18 cellular contexts compared by ENCODE assay signal in genomic region chr10:128116851-128117615, GRCh38. TPM values are rescaled to one million over a fixed set of nuclear protein-coding genes. Genes with fewer than 3 reads are reported as not detected.
DNase-seq lines count a peak whose midpoint lies in the region; ATAC-seq and TF ChIP-seq lines count a peak whose summit lies in the region.
"Had no signal": no experiment of that assay in that cellular context is flagged by ENCODE, and none has a peak within 500 bp of the region (broad histone marks: within the 10 kb centered on the region; RNA-seq: fewer than 3 reads in every experiment).

No MANE protein-coding gene starts in this region.

- 0 out of 2 replicates have a peak, but pooled peaks cover 3% of the 10 kb centered on the region for H3F3A ChIP-seq in DOHH2 (ENCODE audit: control insufficient read depth, insufficient read depth)

- no peaks in the 10 kb centered on the region for H3K27me3 Mint-ChIP-seq in mesothelial cell of epicardium (ENCODE audit: low read depth)
- H3K27me3 Mint-ChIP-seq: activated CD4-positive, alpha-beta memory T cell treated with anti-CD3 and anti-CD28 coated beads, Interleukin-2, amount 10 ng/mL, durations not matched to agents 7 days and 5 days; stimulated activated naive B cell treated with anti-CD40 and anti-IgM and Interleukin-4, amounts not matched to agents 10 μg/mL and 1 μg/mL and 100 μg/mL, for 72 hours had no signal

- H3K9me3 Mint-ChIP-seq in mesothelial cell of epicardium: no peaks in the 10 kb centered on the region
- H3K9me3 Mint-ChIP-seq: activated CD4-positive, alpha-beta memory T cell treated with anti-CD3 and anti-CD28 coated beads, Interleukin-2, amount 10 ng/mL, durations not matched to agents 7 days and 5 days; CD4-positive, alpha-beta T cell; stimulated activated naive B cell treated with anti-CD40 and anti-IgM and Interleukin-4, amounts not matched to agents 10 μg/mL and 1 μg/mL and 100 μg/mL, for 72 hours had no signal

- H3K9me2 ChIP-seq in DOHH2 (replicated peaks; ENCODE audit: control insufficient read depth, low read length): no peaks in the 10 kb centered on the region

- TF ChIP-seq CTCF in DOHH2 (IDR thresholded peaks at IDR 0.05; ENCODE audit: low read depth, low read length, poor library complexity, severe bottlenecking) (peak; percentile 36), astrocyte of the spinal cord (IDR thresholded peaks at IDR 0.05; ENCODE audit: low read depth, low read length) (peak; percentile 17), mesothelial cell of epicardium (IDR thresholded peaks at IDR 0.05; ENCODE audit: unreplicated experiment) (peak; percentile 17), tibial artery (IDR thresholded peaks at IDR 0.05) (no peak)

- H3K36me3 ChIP-seq in DOHH2 (ENCODE audit: control insufficient read depth, low read length): peaks cover 95% of the 10 kb centered on the region
- no peaks in the 10 kb centered on the region for H3K36me3 ChIP-seq in tibial artery

- H3K4me1 ChIP-seq in DOHH2 (ENCODE audit: control insufficient read depth, low read length): no peaks in the 10 kb centered on the region
- H3K4me1 ChIP-seq in tibial artery: no peaks in the 10 kb centered on the region
- H3K4me1 ChIP-seq: body of pancreas, heart left ventricle, SJSA1 had no signal

- intact Hi-C loops in tibial artery (cut with DNase I; ENCODE audit: low total_unique reads): no loop called here

- no peak overlapping the region for H3K4me3 ChIP-seq in DOHH2 (ENCODE audit: low read length)
- H3K4me3 ChIP-seq in astrocyte of the spinal cord (ENCODE audit: low read depth, low read length): no peak overlapping the region
- H3K4me3 ChIP-seq in tibial artery: no peak overlapping the region
- H3K4me3 ChIP-seq: body of pancreas, heart left ventricle, SJSA1 had no signal

- no peaks in the 10 kb centered on the region for H3K27me3 ChIP-seq in DOHH2 (ENCODE audit: control insufficient read depth, low read length)
- H3K27me3 ChIP-seq in tibial artery: peaks cover 0 to 21% of the 10 kb centered on the region in 2 donors
- H3K27me3 ChIP-seq: body of pancreas, SJSA1 had no signal

- peaks cover 12% of the 10 kb centered on the region for H3K36me3 Mint-ChIP-seq in mesothelial cell of epicardium
- H3K36me3 Mint-ChIP-seq: stimulated activated naive B cell treated with anti-CD40 and anti-IgM and Interleukin-4, amounts not matched to agents 10 μg/mL and 1 μg/mL and 100 μg/mL, for 72 hours had no signal

- H3K9me3 ChIP-seq in DOHH2 (ENCODE audit: control insufficient read depth, insufficient read depth, low read length) (no peaks in the 10 kb centered on the region), tibial artery (no peaks in the 10 kb centered on the region)
- H3K9me3 ChIP-seq: body of pancreas, heart left ventricle, SJSA1 had no signal

- no peak overlapping the region for H3K4me3 Mint-ChIP-seq in mesothelial cell of epicardium
- H3K4me3 Mint-ChIP-seq: activated CD4-positive, alpha-beta memory T cell treated with anti-CD3 and anti-CD28 coated beads, Interleukin-2, amount 10 ng/mL, durations not matched to agents 7 days and 5 days; CD4-positive, alpha-beta T cell; stimulated activated naive B cell treated with anti-CD40 and anti-IgM and Interleukin-4, amounts not matched to agents 10 μg/mL and 1 μg/mL and 100 μg/mL, for 72 hours had no signal

- H4K20me1 ChIP-seq in DOHH2 (ENCODE audit: control insufficient read depth, insufficient read depth, low read depth, low read length): peaks cover 27% of the 10 kb centered on the region; the same call in 1 of the 2 replicates

- H3K4me1 Mint-ChIP-seq in mesothelial cell of epicardium: no peaks in the 10 kb centered on the region
- H3K4me1 Mint-ChIP-seq: stimulated activated naive B cell treated with anti-CD40 and anti-IgM and Interleukin-4, amounts not matched to agents 10 μg/mL and 1 μg/mL and 100 μg/mL, for 72 hours had no signal

- ATAC-seq in GM21515 (IDR thresholded peaks at IDR 0.05; ENCODE audit: unreplicated experiment) (no peak), HG02678 (IDR thresholded peaks at IDR 0.05; ENCODE audit: unreplicated experiment) (no peak)
- ATAC-seq: body of pancreas; heart left ventricle; stimulated activated naive B cell treated with anti-CD40 and anti-IgM and Interleukin-4, amounts not matched to agents 10 μg/mL and 1 μg/mL and 100 μg/mL, for 72 hours had no signal

- in situ Hi-C loops in astrocyte of the spinal cord (cut with HindIII; ENCODE audit: low sequenced_read_pairs): no loop called here

- DNase-seq in HCEC 1CT (peak; percentile 43), astrocyte of the spinal cord (ENCODE audit: low read depth, low spot score) (no peak), mesothelial cell of epicardium (ENCODE audit: low spot score in 2 of 2, unreplicated experiment in 2 of 2) (no peak), tibial artery (no peak)
- no peak for DNase-seq in activated CD8-positive, alpha-beta memory T cell treated with anti-CD3 and anti-CD28 coated beads for 24 hours
- DNase-seq: activated CD4-positive, alpha-beta memory T cell treated with anti-CD3 and anti-CD28 coated beads, Interleukin-2, amount 10 ng/mL, durations not matched to agents 7 days and 5 days; activated effector memory CD4-positive, alpha-beta T cell treated with anti-CD3 and anti-CD28 coated beads, Interleukin-2, amount 50 U/mL, for 16 hours; body of pancreas; CD4-positive, alpha-beta T cell; heart left ventricle; NCI-H1105 treated with DMSO at 0.1 percent for 48 hours; retina; stimulated activated CD4-positive, alpha-beta T cell treated with anti-CD3 and anti-CD28 coated beads, Interleukin-4, amount 100 ng/mL, for 4 hours; stimulated activated naive B cell treated with anti-CD40 and anti-IgM and Interleukin-4, amounts not matched to agents 10 μg/mL and 1 μg/mL and 100 μg/mL, for 72 hours had no signal

- H3K27ac ChIP-seq in DOHH2 (ENCODE audit: low read depth, low read length) (no peak overlapping the region), tibial artery (no peak overlapping the region)
- H3K27ac ChIP-seq: body of pancreas, heart left ventricle, SJSA1 had no signal

- peaks cover 84% of the 10 kb centered on the region for H3K79me2 ChIP-seq in DOHH2 (ENCODE audit: control insufficient read depth, low read length)

- no peak overlapping the region for H3K4me2 ChIP-seq in DOHH2 (ENCODE audit: low read length)

- H3K27ac Mint-ChIP-seq in mesothelial cell of epicardium: no peak overlapping the region
- H3K27ac Mint-ChIP-seq: CD4-positive, alpha-beta T cell; stimulated activated naive B cell treated with anti-CD40 and anti-IgM and Interleukin-4, amounts not matched to agents 10 μg/mL and 1 μg/mL and 100 μg/mL, for 72 hours had no signal

RNA-seq across cellular contexts. Expression of gene MKI67, which starts 9.2 kb away (rescaled TPM):
- total RNA-seq in mesothelial cell of epicardium: 42.8 to 50.9 TPM (median 44.0 TPM) in 3 replicates

Comparison
In these comparisons a context has a peak if more than half of its experiments do, and no peak if none do; other contexts are left out.
1. CTCF ChIP-seq: peak in DOHH2 (single experiment), astrocyte of the spinal cord (single experiment) and mesothelial cell of epicardium (single experiment); none in tibial artery (0 of 2).